ENCODE assay signal across 39 cellular contexts in the genomic region with DNA sequence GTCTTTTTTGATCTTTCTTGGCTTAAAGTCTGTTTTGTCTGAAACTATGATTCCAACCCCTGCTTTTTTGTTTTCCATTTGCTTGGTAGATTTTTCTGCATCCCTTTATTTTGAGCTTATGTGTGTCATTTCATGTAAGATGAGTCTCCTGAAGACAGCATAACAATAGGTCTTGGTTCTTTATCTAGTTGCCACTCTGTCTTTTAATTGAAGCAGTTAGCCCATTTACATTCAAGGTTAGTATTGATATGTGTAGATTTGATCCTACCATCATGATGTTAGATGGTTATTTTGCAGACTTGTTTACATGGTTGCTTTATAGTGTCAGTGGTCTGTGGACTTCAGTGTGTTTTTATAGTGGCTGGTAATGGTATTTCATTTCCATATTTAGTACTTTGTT.
"Had no signal": no experiment of that assay in that cellular context is flagged by ENCODE, and none has a peak within 500 bp of the region (broad histone marks: within the 10 kb centered on the region; RNA-seq: fewer than 3 reads in every experiment).

No MANE protein-coding gene starts in this region.

- H3K36me3 ChIP-seq: adrenal gland, ascending aorta, brain microvascular endothelial cell, breast epithelium, cardiac muscle cell had no signal

- ATAC-seq: activated naive CD4-positive, alpha-beta T cell treated with anti-CD3 and anti-CD28 coated beads, Interleukin-2, amount 50 U/mL, for 72 hours; activated naive CD8-positive, alpha-beta T cell treated with anti-CD3 and anti-CD28 coated beads, Interleukin-2, amount 50 U/mL, for 24 hours; activated T-cell treated with anti-CD3 and anti-CD28 coated beads, Interleukin-2, amount 50 U/mL, for 4 hours; activated T-cell treated with anti-CD3 and anti-CD28 coated beads, Interleukin-2, amount 50 U/mL, for 72 hours; activated T-helper 17 cell treated with anti-CD3 and anti-CD28 coated beads, Interleukin-2, amount 50 U/mL, for 72 hours; body of pancreas had no signal

- DNase-seq: activated effector memory CD4-positive, alpha-beta T cell treated with anti-CD3 and anti-CD28 coated beads, Interleukin-2, amount 50 U/mL, for 16 hours; activated effector memory CD4-positive, alpha-beta T cell treated with Interleukin-2 at 50 U/mL for 16 hours; activated gamma-delta T cell; activated gamma-delta T cell treated with Interleukin-2 at 50 U/mL for 16 hours; activated naive CD4-positive, alpha-beta T cell; activated naive CD4-positive, alpha-beta T cell treated with anti-CD3 and anti-CD28 coated beads for 36 hours; activated naive CD4-positive, alpha-beta T cell treated with anti-CD3 and anti-CD28 coated beads, Interleukin-2, amount 10 ng/mL, durations not matched to agents 7 days and 5 days; activated naive CD4-positive, alpha-beta T cell treated with anti-CD3 and anti-CD28 coated beads, Interleukin-2, amount 50 U/mL, for 16 hours; activated naive CD4-positive, alpha-beta T cell treated with Interleukin-2 at 50 U/mL for 16 hours; activated naive CD8-positive, alpha-beta T cell treated with anti-CD3 and anti-CD28 coated beads for 36 hours; activated naive CD8-positive, alpha-beta T cell treated with anti-CD3 and anti-CD28 coated beads, Interleukin-2, amount 10 ng/mL, durations not matched to agents 7 days and 5 days; activated naive CD8-positive, alpha-beta T cell treated with anti-CD3 and anti-CD28 coated beads, Interleukin-2, amount 50 U/mL, for 24 hours; activated T-cell treated with anti-CD3 and anti-CD28 coated beads, Interleukin-2, amount 50 U/mL, for 1 hour; activated T-cell treated with anti-CD3 and anti-CD28 coated beads, Interleukin-2, amount 50 U/mL, for 24 hours; activated T-cell treated with anti-CD3 and anti-CD28 coated beads, Interleukin-2, amount 50 U/mL, for 4 hours; activated T-cell treated with anti-CD3 and anti-CD28 coated beads, Interleukin-2, amount 50 U/mL, for 48 hours; activated T-cell treated with anti-CD3 and anti-CD28 coated beads, Interleukin-2, amount 50 U/mL, for 72 hours; adrenal gland; amniotic stem cell; amygdala; anterior cingulate cortex; aorta; body of pancreas; brain microvascular endothelial cell; caudate nucleus; central memory CD4-positive, alpha-beta T cell; cerebellar nuclear complex had no signal

- FAIRE-seq: bronchial epithelial cell had no signal

- H3K27ac Mint-ChIP-seq: activated naive CD4-positive, alpha-beta T cell treated with anti-CD3 and anti-CD28 coated beads for 36 hours; activated naive CD4-positive, alpha-beta T cell treated with anti-CD3 and anti-CD28 coated beads, Interleukin-2, amount 10 ng/mL, durations not matched to agents 7 days and 5 days; activated naive CD4-positive, alpha-beta T cell treated with anti-CD3 and anti-CD28 coated beads, Interleukin-2, amount 50 U/mL, for 24 hours; activated naive CD4-positive, alpha-beta T cell treated with anti-CD3 and anti-CD28 coated beads, Interleukin-2, amount 50 U/mL, for 72 hours; activated naive CD8-positive, alpha-beta T cell; activated naive CD8-positive, alpha-beta T cell treated with anti-CD3 and anti-CD28 coated beads for 36 hours; activated naive CD8-positive, alpha-beta T cell treated with anti-CD3 and anti-CD28 coated beads, Interleukin-2, amount 10 ng/mL, durations not matched to agents 7 days and 5 days; activated naive CD8-positive, alpha-beta T cell treated with anti-CD3 and anti-CD28 coated beads, Interleukin-2, amount 50 U/mL, for 24 hours; activated T-cell treated with anti-CD3 and anti-CD28 coated beads, Interleukin-2, amount 50 U/mL, for 24 hours; activated T-cell treated with anti-CD3 and anti-CD28 coated beads, Interleukin-2, amount 50 U/mL, for 72 hours; activated T-helper 1 cell treated with anti-CD3 and anti-CD28 coated beads, Interleukin-12 subunit alpha, Interleukin-12 subunit beta, Interleukin-2, Interleukin-4 antibody, amounts not matched to agents 30 ng/mL and 10 ng/mL and 1 ng/mL, durations not matched to agents 14 hours and 24 hours and 36 hours; activated T-helper 17 cell treated with anti-CD3 and anti-CD28 coated beads, Interleukin-2, amount 50 U/mL, for 72 hours; activated T-helper 2 cell treated with anti-CD3 and anti-CD28 coated beads, Interferon-gamma antibody, Interleukin-2, Interleukin-4, amounts not matched to agents 10 μg/mL and 5 μg/mL and 100 μg/mL, durations not matched to agents 14 hours and 24 hours and 36 hours; brain had no signal

- H3K4me3 ChIP-seq: adrenal gland, ascending aorta, body of pancreas, breast epithelium, cardiac muscle cell had no signal

- H3K4me1 Mint-ChIP-seq: activated naive CD4-positive, alpha-beta T cell treated with anti-CD3 and anti-CD28 coated beads, Interleukin-2, amount 10 ng/mL, durations not matched to agents 7 days and 5 days; activated naive CD4-positive, alpha-beta T cell treated with anti-CD3 and anti-CD28 coated beads, Interleukin-2, amount 50 U/mL, for 24 hours; activated naive CD8-positive, alpha-beta T cell treated with anti-CD3 and anti-CD28 coated beads for 36 hours; activated naive CD8-positive, alpha-beta T cell treated with anti-CD3 and anti-CD28 coated beads, Interleukin-2, amount 10 ng/mL, durations not matched to agents 7 days and 5 days; activated naive CD8-positive, alpha-beta T cell treated with anti-CD3 and anti-CD28 coated beads, Interleukin-2, amount 50 U/mL, for 24 hours; activated T-helper 17 cell treated with anti-CD3 and anti-CD28 coated beads, Interleukin-2, amount 50 U/mL, for 72 hours; central memory CD8-positive, alpha-beta T cell had no signal

- H3K27me3 ChIP-seq: adrenal gland, ascending aorta, body of pancreas, brain microvascular endothelial cell, breast epithelium, cardiac muscle cell had no signal

- H3K4me1 ChIP-seq: adrenal gland, ascending aorta, body of pancreas, breast epithelium had no signal

- H3K4me3 Mint-ChIP-seq: activated naive CD4-positive, alpha-beta T cell treated with anti-CD3 and anti-CD28 coated beads for 36 hours; activated naive CD4-positive, alpha-beta T cell treated with anti-CD3 and anti-CD28 coated beads, Interleukin-2, amount 10 ng/mL, durations not matched to agents 7 days and 5 days; activated naive CD4-positive, alpha-beta T cell treated with anti-CD3 and anti-CD28 coated beads, Interleukin-2, amount 50 U/mL, for 24 hours; activated naive CD8-positive, alpha-beta T cell; activated naive CD8-positive, alpha-beta T cell treated with anti-CD3 and anti-CD28 coated beads for 36 hours; activated naive CD8-positive, alpha-beta T cell treated with anti-CD3 and anti-CD28 coated beads, Interleukin-2, amount 10 ng/mL, durations not matched to agents 7 days and 5 days; activated naive CD8-positive, alpha-beta T cell treated with anti-CD3 and anti-CD28 coated beads, Interleukin-2, amount 50 U/mL, for 24 hours; activated T-cell treated with anti-CD3 and anti-CD28 coated beads, Interleukin-2, amount 50 U/mL, for 24 hours; activated T-cell treated with anti-CD3 and anti-CD28 coated beads, Interleukin-2, amount 50 U/mL, for 4 hours; activated T-cell treated with anti-CD3 and anti-CD28 coated beads, Interleukin-2, amount 50 U/mL, for 72 hours; activated T-helper 1 cell treated with anti-CD3 and anti-CD28 coated beads, Interleukin-12 subunit alpha, Interleukin-12 subunit beta, Interleukin-2, Interleukin-4 antibody, amounts not matched to agents 30 ng/mL and 10 ng/mL and 1 ng/mL, durations not matched to agents 14 hours and 24 hours and 36 hours; activated T-helper 17 cell treated with anti-CD3 and anti-CD28 coated beads, Interleukin-2, amount 50 U/mL, for 72 hours; brain; central memory CD8-positive, alpha-beta T cell had no signal

- H3K27ac ChIP-seq: adrenal gland, ascending aorta, body of pancreas, brain microvascular endothelial cell, breast epithelium, cardiac muscle cell had no signal

- H3K36me3 Mint-ChIP-seq: activated naive CD4-positive, alpha-beta T cell treated with anti-CD3 and anti-CD28 coated beads, Interleukin-2, amount 10 ng/mL, durations not matched to agents 7 days and 5 days; activated naive CD4-positive, alpha-beta T cell treated with anti-CD3 and anti-CD28 coated beads, Interleukin-2, amount 50 U/mL, for 24 hours; activated naive CD8-positive, alpha-beta T cell; activated naive CD8-positive, alpha-beta T cell treated with anti-CD3 and anti-CD28 coated beads for 36 hours; activated naive CD8-positive, alpha-beta T cell treated with anti-CD3 and anti-CD28 coated beads, Interleukin-2, amount 10 ng/mL, durations not matched to agents 7 days and 5 days; brain had no signal

- H3K9me3 ChIP-seq: adrenal gland, ascending aorta, body of pancreas, breast epithelium had no signal

- H3K27me3 Mint-ChIP-seq: activated naive CD4-positive, alpha-beta T cell treated with anti-CD3 and anti-CD28 coated beads, Interleukin-2, amount 10 ng/mL, durations not matched to agents 7 days and 5 days; activated naive CD4-positive, alpha-beta T cell treated with anti-CD3 and anti-CD28 coated beads, Interleukin-2, amount 50 U/mL, for 24 hours; activated naive CD8-positive, alpha-beta T cell; activated naive CD8-positive, alpha-beta T cell treated with anti-CD3 and anti-CD28 coated beads for 36 hours; activated naive CD8-positive, alpha-beta T cell treated with anti-CD3 and anti-CD28 coated beads, Interleukin-2, amount 10 ng/mL, durations not matched to agents 7 days and 5 days; activated naive CD8-positive, alpha-beta T cell treated with anti-CD3 and anti-CD28 coated beads, Interleukin-2, amount 50 U/mL, for 24 hours; activated T-cell treated with anti-CD3 and anti-CD28 coated beads, Interleukin-2, amount 50 U/mL, for 24 hours; activated T-helper 17 cell treated with anti-CD3 and anti-CD28 coated beads, Interleukin-2, amount 50 U/mL, for 72 hours; central memory CD8-positive, alpha-beta T cell had no signal
